8 cellular contexts compared by ENCODE assay signal in the genomic region with DNA sequence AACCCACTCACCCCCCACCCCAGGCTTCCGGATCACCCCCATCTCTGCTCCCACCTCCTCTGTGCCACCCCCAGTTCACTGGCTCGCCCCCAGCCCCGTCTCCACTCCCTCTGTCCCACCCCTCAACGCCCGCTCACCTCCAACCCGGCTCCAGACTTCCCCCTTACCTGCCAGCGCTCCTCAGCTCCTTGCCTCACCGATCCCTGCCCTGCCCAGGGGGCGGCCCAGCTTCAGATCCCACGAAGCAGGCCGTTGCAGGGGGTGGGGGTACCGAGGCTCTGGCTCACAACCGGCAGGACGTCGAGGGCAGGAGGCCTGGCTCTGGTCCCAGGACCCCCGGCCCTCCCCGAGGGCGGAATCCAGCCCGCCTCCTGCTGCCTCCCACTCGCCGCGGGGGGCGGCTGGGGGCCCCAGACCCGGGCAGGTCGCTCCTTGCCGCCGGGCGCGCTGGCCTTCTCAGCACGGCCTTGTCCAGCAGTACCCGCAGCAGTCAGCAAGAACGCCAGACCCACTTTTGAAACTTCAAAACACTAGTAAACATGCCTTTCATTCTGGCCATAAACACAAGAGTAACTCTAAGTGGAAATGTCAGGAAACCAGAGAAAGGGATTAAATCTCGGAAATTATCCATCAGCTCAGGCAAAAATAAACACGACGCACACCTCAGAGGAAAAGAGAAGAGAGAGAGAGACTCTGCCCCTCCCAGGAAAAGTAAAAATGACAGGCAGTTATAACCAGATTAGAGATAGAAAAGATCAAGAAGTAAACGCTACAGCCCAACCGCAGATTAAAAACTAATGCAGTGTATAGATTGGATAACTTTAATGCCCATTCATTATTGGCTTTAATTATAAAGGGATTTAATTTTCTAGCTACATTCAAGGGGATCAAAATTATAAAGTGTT. TPM values are rescaled to one million over a fixed set of nuclear protein-coding genes. Genes with fewer than 3 reads are reported as not detected.
DNase-seq lines count a peak whose midpoint lies in the region; FAIRE-seq and TF ChIP-seq lines count a peak whose summit lies in the region.

No MANE protein-coding gene starts in this region.

- peak overlapping the region; percentile 1 for H3K27ac Mint-ChIP-seq in activated CD4-positive, alpha-beta T cell treated with anti-CD3 and anti-CD28 coated beads, Interleukin-2, amount 10 ng/mL, durations not matched to agents 24 days and 14 days

- DNase-seq in activated CD4-positive, alpha-beta T cell treated with anti-CD3 and anti-CD28 coated beads, Interleukin-2, amount 10 ng/mL, durations not matched to agents 24 days and 14 days = no peak
- DNase-seq in activated CD4-positive, alpha-beta T cell treated with anti-CD3 and anti-CD28 coated beads for 48 hours = no peak
- DNase-seq in astrocyte of the cerebellum (ENCODE audit: low read depth) = no peak
- peak; percentile 51 for DNase-seq in iPS-NIHi7 (ENCODE audit: extremely low spot score)
- DNase-seq in testis = no peak
- no peak for DNase-seq in RWPE1 (ENCODE audit: low spot score)
- no peak for DNase-seq in GM12892 (ENCODE audit: insufficient read length)
- no peak for DNase-seq in central memory CD4-positive, alpha-beta T cell

- TF ChIP-seq POLR2A in testis (IDR thresholded peaks at IDR 0.05) = no peak
- no peak for TF ChIP-seq POLR2A in GM12892 (IDR thresholded peaks at IDR 0.05; ENCODE audit: low read depth, low read length)

- peaks cover 6% of the 10 kb centered on the region for H3K36me3 Mint-ChIP-seq in activated CD4-positive, alpha-beta T cell treated with anti-CD3 and anti-CD28 coated beads, Interleukin-2, amount 10 ng/mL, durations not matched to agents 24 days and 14 days (ENCODE audit: low read depth)

- FAIRE-seq in GM12892 (lab: Jason Lieb, UNC) = no peak

- H3K27ac ChIP-seq in testis = no peak overlapping the region
- no peak overlapping the region for H3K27ac ChIP-seq in RWPE1

- peaks cover 6% of the 10 kb centered on the region for H3K9me3 Mint-ChIP-seq in activated CD4-positive, alpha-beta T cell treated with anti-CD3 and anti-CD28 coated beads, Interleukin-2, amount 10 ng/mL, durations not matched to agents 24 days and 14 days

- TF ChIP-seq CTCF in astrocyte of the cerebellum (IDR thresholded peaks at IDR 0.05; ENCODE audit: low read depth, low read length, missing control alignments) = no peak
- TF ChIP-seq CTCF in testis (IDR thresholded peaks at IDR 0.05) = no peak
- TF ChIP-seq CTCF in RWPE1 (conservative IDR thresholded peaks at IDR 0.05; ENCODE audit: low read depth) = no peak

- H3K4me1 Mint-ChIP-seq in activated CD4-positive, alpha-beta T cell treated with anti-CD3 and anti-CD28 coated beads, Interleukin-2, amount 10 ng/mL, durations not matched to agents 24 days and 14 days = peaks cover 29% of the 10 kb centered on the region

- intact Hi-C loops in activated CD4-positive, alpha-beta T cell treated with anti-CD3 and anti-CD28 coated beads, Interleukin-2, amount 10 ng/mL, durations not matched to agents 24 days and 14 days (cut with micrococcal nuclease) = loop anchor here (1.0 to 10.0 kb wide), 3 partner anchors 63 to 396 kb away; a partner anchor contains a TSS
- intact Hi-C loops in testis (cut with DNase I; ENCODE audit: low total_unique reads) = no loop called here

- no peaks in the 10 kb centered on the region for H3K36me3 ChIP-seq in testis (ENCODE audit: low read depth, missing control alignments)

- H3K9me3 ChIP-seq in testis = no peaks in the 10 kb centered on the region

- CTCF ChIA-PET in RWPE1 (lab: Yijun Ruan, JAX) = no interaction called here

- H3K27me3 Mint-ChIP-seq in activated CD4-positive, alpha-beta T cell treated with anti-CD3 and anti-CD28 coated beads, Interleukin-2, amount 10 ng/mL, durations not matched to agents 24 days and 14 days = peaks cover 37% of the 10 kb centered on the region

- peak overlapping the region; percentile 85 for H3K4me3 Mint-ChIP-seq in activated CD4-positive, alpha-beta T cell treated with anti-CD3 and anti-CD28 coated beads, Interleukin-2, amount 10 ng/mL, durations not matched to agents 24 days and 14 days

- H3K27me3 ChIP-seq in testis = no peaks in the 10 kb centered on the region

- no peaks in the 10 kb centered on the region for H3K4me1 ChIP-seq in testis

- WGBS in testis, 2 donors = 4 to 5% methylated on average over 32 of the region's 37 CpGs

- peak overlapping the region; percentile 74 for H3K4me3 ChIP-seq in astrocyte of the cerebellum (ENCODE audit: low read depth, low read length)
- peak overlapping the region; percentile 62 to 68 for H3K4me3 ChIP-seq in testis

- POLR2A ChIA-PET in RWPE1 (lab: Yijun Ruan, JAX; ENCODE audit: low non-redundant PET) = no interaction called here

- in situ Hi-C loops in astrocyte of the cerebellum (cut with HindIII; ENCODE audit: low sequenced_read_pairs) = no loop called here

RNA-seq across cellular contexts. Expression of a gene that starts 1.0 kb away (rescaled TPM):
- total RNA-seq in activated CD4-positive, alpha-beta T cell treated with anti-CD3 and anti-CD28 coated beads, Interleukin-2, amount 10 ng/mL, durations not matched to agents 24 days and 14 days = 20.2 and 20.3 TPM in 2 replicates
- total RNA-seq in testis = 10 to 100 TPM in 1 of 2 donors, 1 to 10 TPM in 1; 8.4 to 11.3 TPM
- 5.6 TPM for polyA plus RNA-seq in testis (ENCODE audit: insufficient read depth, low read depth, low replicate concordance)
- polyA plus RNA-seq in GM12892 (2012; ENCODE audit: missing spikeins) = 0.23 TPM
